25 cellular contexts compared by ENCODE assay signal in the genomic region with DNA sequence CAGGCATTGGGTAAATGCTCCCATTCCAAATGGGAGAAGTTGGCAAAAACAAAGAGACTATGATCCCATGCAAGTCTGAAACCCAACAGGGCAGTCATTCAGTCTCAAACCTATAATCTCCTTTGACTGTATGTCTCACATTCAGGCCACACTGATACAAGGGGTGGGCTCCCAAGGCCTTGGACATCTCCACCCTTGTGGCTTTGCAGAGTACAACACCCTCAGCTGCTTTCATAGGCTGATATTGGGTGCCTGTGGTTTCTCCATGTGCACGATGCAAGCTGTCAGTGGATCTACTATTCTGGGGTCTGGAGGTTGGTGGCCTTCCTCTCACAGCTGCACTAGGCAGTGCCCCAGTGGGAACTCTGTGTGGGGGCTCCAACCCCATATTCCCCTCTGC.
"Had no signal": no experiment of that assay in that cellular context is flagged by ENCODE, and none has a peak within 500 bp of the region (broad histone marks: within the 10 kb centered on the region; RNA-seq: fewer than 3 reads in every experiment).

No MANE protein-coding gene starts in this region.

- FAIRE-seq: colon, endothelial cell of umbilical vein, frontal cortex, islet of Langerhans, keratinocyte had no signal

- H3K4me3 ChIP-seq: coronary artery, dorsolateral prefrontal cortex, esophagus muscularis mucosa, gastroesophageal sphincter, heart right ventricle, left lung, lower lobe of right lung, mucosa of descending colon had no signal

- H3K27ac ChIP-seq: coronary artery, dorsolateral prefrontal cortex, esophagus muscularis mucosa, foreskin keratinocyte, gastroesophageal sphincter, heart right ventricle, left lung, lower lobe of right lung had no signal

- H3K4me1 ChIP-seq: esophagus muscularis mucosa, foreskin keratinocyte, gastroesophageal sphincter, heart right ventricle, left lung, lower lobe of right lung had no signal

- DNase-seq: dermis blood vessel endothelial cell; dorsolateral prefrontal cortex; effector CD4-positive, alpha-beta T cell; effector memory CD4-positive, alpha-beta T cell; foreskin keratinocyte; glutamatergic neuron; head of caudate nucleus; heart right ventricle; hippocampal formation; left cardiac atrium; left lung; left ventricle myocardium superior; lower lobe of right lung; mesendoderm; mucosa of descending colon; naive B cell had no signal

- H3K4me3 Mint-ChIP-seq: memory B cell had no signal

- ATAC-seq: foreskin keratinocyte, gastroesophageal sphincter, heart right ventricle, left cardiac atrium, left lung, left ventricle myocardium superior, lower lobe of right lung, mucosa of descending colon had no signal

- H3K36me3 ChIP-seq: esophagus muscularis mucosa, gastroesophageal sphincter, heart right ventricle, left lung, lower lobe of right lung had no signal

- H3K9me3 ChIP-seq: lower lobe of right lung, mucosa of descending colon had no signal

- H3K27ac Mint-ChIP-seq: memory B cell, naive B cell had no signal

- H3K27me3 ChIP-seq: esophagus muscularis mucosa, foreskin keratinocyte, gastroesophageal sphincter, left lung had no signal

- H3K27me3 Mint-ChIP-seq: memory B cell, naive B cell had no signal
